In the genomic region with DNA sequence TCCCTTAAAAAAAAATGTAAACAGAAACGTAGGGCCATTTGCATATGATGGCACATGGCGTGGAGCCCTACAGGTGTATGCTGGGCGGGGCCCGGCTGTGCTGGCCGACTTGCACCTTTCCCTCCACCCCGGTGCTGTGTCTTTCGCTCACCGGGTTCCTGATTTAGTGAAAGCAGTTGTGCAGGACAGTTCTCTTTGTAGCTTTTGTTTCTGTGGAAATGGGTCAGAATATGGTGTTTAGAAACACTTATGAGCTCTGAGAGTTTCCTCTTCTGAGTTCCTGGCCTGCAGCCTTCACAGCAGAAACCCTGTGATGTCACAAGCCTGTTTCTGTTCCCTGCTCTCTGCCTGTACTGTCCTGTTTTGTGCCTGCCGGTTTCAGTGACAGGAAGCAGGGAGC, we compare ENCODE assay signal across 11 cellular contexts. TPM values are rescaled to one million over a fixed set of nuclear protein-coding genes. Genes with fewer than 3 reads are reported as not detected.
DNase-seq lines count a peak whose midpoint lies in the region; TF ChIP-seq lines count a peak whose summit lies in the region.
"Had no signal": no experiment of that assay in that cellular context is flagged by ENCODE, and none has a peak within 500 bp of the region (broad histone marks: within the 10 kb centered on the region; RNA-seq: fewer than 3 reads in every experiment).

No MANE protein-coding gene starts in this region.

- TF ChIP-seq RAD21 in liver (IDR thresholded peaks at IDR 0.05) = no peak

- H3K4me3 ChIP-seq in colonic mucosa (no peak overlapping the region), liver (ENCODE audit: low read depth in 1 of 3, low read length in 3 of 3) (no peak overlapping the region), stomach (no peak overlapping the region), testis (no peak overlapping the region)
- H3K4me3 ChIP-seq: ovary had no signal

- H3K27me3 ChIP-seq in colonic mucosa = no peaks in the 10 kb centered on the region
- no peaks in the 10 kb centered on the region for H3K27me3 ChIP-seq in liver (ENCODE audit: control insufficient read depth in 4 of 4, insufficient read depth in 4 of 4, low read length in 3 of 4)
- no peaks in the 10 kb centered on the region for H3K27me3 ChIP-seq in stomach
- H3K27me3 ChIP-seq in testis = no peaks in the 10 kb centered on the region
- H3K27me3 ChIP-seq: ovary had no signal

- TF ChIP-seq EP300 in stomach (IDR thresholded peaks at IDR 0.05) = no peak

- H3K36me3 ChIP-seq in colonic mucosa (no peaks in the 10 kb centered on the region), liver (ENCODE audit: control insufficient read depth in 4 of 4, insufficient read depth in 3 of 4, low read depth in 1 of 4, low read length in 3 of 4) (peaks cover 24 to 66% (median 58%) of the 10 kb centered on the region in 4 donors), stomach (peaks cover 75 to 95% (median 94%) of the 10 kb centered on the region in 4 donors), testis (ENCODE audit: low read depth, missing control alignments) (no peaks in the 10 kb centered on the region)
- H3K36me3 ChIP-seq: ovary had no signal

- no peak for TF ChIP-seq CTCF in colonic mucosa (IDR thresholded peaks at IDR 0.05)
- no peak for TF ChIP-seq CTCF in liver (IDR thresholded peaks at IDR 0.05; ENCODE audit: low read depth, low read length, missing input control)
- TF ChIP-seq CTCF in stomach (IDR thresholded peaks at IDR 0.05) = no peak
- no peak for TF ChIP-seq CTCF in testis (IDR thresholded peaks at IDR 0.05)

- intact Hi-C loops in colonic mucosa (cut with DNase I) (no loop called here), stomach (cut with DNase I; ENCODE audit: low total_unique reads) (no loop called here), testis (cut with DNase I; ENCODE audit: low total_unique reads) (no loop called here)

- DNase-seq in NCI-H2029 treated with DMSO at 0.1 percent for 48 hours (lab: John Stamatoyannopoulos, UW) (peak; percentile 11), colonic mucosa (peak; percentile 34), stomach (peak; percentile 38), NK-92 (lab: John Stamatoyannopoulos, UW; ENCODE audit: unreplicated experiment) (no peak), testis (no peak)
- DNase-seq in stimulated activated CD4-positive, alpha-beta T cell treated with anti-CD3 and anti-CD28 coated beads, Interleukin-4, amount 100 ng/mL, for 24 hours = no peak
- DNase-seq: activated CD8-positive, alpha-beta memory T cell treated with anti-CD3 and anti-CD28 coated beads, Interleukin-2, amount 50 U/mL, for 48 hours; NCI-H345; stimulated activated CD4-positive, alpha-beta T cell treated with anti-CD3 and anti-CD28 coated beads, Interleukin-4, amount 100 ng/mL, for 1 hour had no signal

- H3K9me3 ChIP-seq in colonic mucosa = no peaks in the 10 kb centered on the region
- H3K9me3 ChIP-seq in liver (ENCODE audit: control insufficient read depth in 4 of 4, low read length in 3 of 4) = no peaks in the 10 kb centered on the region
- H3K9me3 ChIP-seq in stomach = no peaks in the 10 kb centered on the region
- no peaks in the 10 kb centered on the region for H3K9me3 ChIP-seq in testis
- H3K9me3 ChIP-seq: ovary had no signal

- H3K27ac ChIP-seq in colonic mucosa = peak overlapping the region; percentile 15
- peak overlapping the region; percentile 17 to 40 for H3K27ac ChIP-seq in liver (ENCODE audit: low read depth in 1 of 2, low read length in 2 of 2)
- peak overlapping the region in 4 of 5 donors; percentile 17 to 74 (median 51) for H3K27ac ChIP-seq in stomach
- H3K27ac ChIP-seq in testis = no peak overlapping the region
- H3K27ac ChIP-seq: ovary had no signal

- TF ChIP-seq POLR2A in stomach (IDR thresholded peaks at IDR 0.05) = no peak
- no peak for TF ChIP-seq POLR2A in testis (IDR thresholded peaks at IDR 0.05)

- H3K4me1 ChIP-seq in colonic mucosa (no peaks in the 10 kb centered on the region), liver (ENCODE audit: control insufficient read depth in 4 of 4, insufficient read depth in 4 of 4, low read length in 3 of 4) (peaks cover 0 to 3% (median 0%) of the 10 kb centered on the region in 4 donors), stomach (peaks cover 0 to 15% (median 7%) of the 10 kb centered on the region in 4 donors), testis (no peaks in the 10 kb centered on the region)

- 65% methylated on average over 9 of the region's 9 CpGs for WGBS in liver
- 43 to 57% (median 55%) methylated on average over 9 of the region's 9 CpGs for WGBS in stomach, 5 donors
- WGBS in testis, 2 donors = 85 to 89% methylated on average over 9 of the region's 9 CpGs

- H3K9ac ChIP-seq in colonic mucosa (ENCODE audit: low read depth in 2 of 2, low read length in 2 of 2) = no peak overlapping the region
- no peak overlapping the region for H3K9ac ChIP-seq in liver (ENCODE audit: low read depth in 1 of 2, low read length in 2 of 2)

TF ChIP-seq in liver, 16 proteins besides CTCF, POLR2A, EP300 and RAD21:
- no peak for TF ChIP-seq JUND (IDR thresholded peaks at IDR 0.05)
- no peak for TF ChIP-seq YY1 (IDR thresholded peaks at IDR 0.05)
- TF ChIP-seq, protein P1, sequence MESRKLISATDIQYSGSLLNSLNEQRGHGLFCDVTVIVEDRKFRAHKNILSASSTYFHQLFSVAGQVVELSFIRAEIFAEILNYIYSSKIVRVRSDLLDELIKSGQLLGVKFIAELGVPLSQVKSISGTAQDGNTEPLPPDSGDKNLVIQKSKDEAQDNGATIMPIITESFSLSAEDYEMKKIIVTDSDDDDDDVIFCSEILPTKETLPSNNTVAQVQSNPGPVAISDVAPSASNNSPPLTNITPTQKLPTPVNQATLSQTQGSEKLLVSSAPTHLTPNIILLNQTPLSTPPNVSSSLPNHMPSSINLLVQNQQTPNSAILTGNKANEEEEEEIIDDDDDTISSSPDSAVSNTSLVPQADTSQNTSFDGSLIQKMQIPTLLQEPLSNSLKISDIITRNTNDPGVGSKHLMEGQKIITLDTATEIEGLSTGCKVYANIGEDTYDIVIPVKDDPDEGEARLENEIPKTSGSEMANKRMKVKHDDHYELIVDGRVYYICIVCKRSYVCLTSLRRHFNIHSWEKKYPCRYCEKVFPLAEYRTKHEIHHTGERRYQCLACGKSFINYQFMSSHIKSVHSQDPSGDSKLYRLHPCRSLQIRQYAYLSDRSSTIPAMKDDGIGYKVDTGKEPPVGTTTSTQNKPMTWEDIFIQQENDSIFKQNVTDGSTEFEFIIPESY (IDR thresholded peaks at IDR 0.05) = no peak
- TF ChIP-seq SP1 (IDR thresholded peaks at IDR 0.05) = no peak

RNA-seq across cellular contexts. Expression of a gene that starts 22.5 kb away (rescaled TPM):
- total RNA-seq in colonic mucosa (1 to 10 TPM in 1 of 2 donors, under 1 TPM in 1; 0.40 to 1.3 TPM), liver (1 to 10 TPM in 1 of 2 donors, under 1 TPM in 1; 0.23 to 1.2 TPM), stomach (1 to 10 TPM in 4 of 5 donors, not detected in 1; 1.7 to 5.8 (median 4.1) TPM), testis (10 to 100 TPM; 10.1 to 10.3 TPM)
- polyA plus RNA-seq in liver (under 1 TPM in 1 of 2 donors, not detected in 1; 0.05 TPM), stomach (1 to 10 TPM in 1 of 3 donors, under 1 TPM in 1, not detected in 1; 0.31 to 1.1 TPM), testis (ENCODE audit: insufficient read depth, low read depth, low replicate concordance) (3.6 TPM)

Comparison
In these comparisons a context has a peak if more than half of its experiments do, and no peak if none do; other contexts are left out.
1. DNase-seq: peak in NCI-H2029 treated with DMSO at 0.1 percent for 48 hours (single experiment), colonic mucosa (single experiment) and stomach (single experiment); none in NK-92 (single experiment), testis (single experiment) and stimulated activated CD4-positive, alpha-beta T cell treated with anti-CD3 and anti-CD28 coated beads, Interleukin-4, amount 100 ng/mL, for 24 hours (single experiment).
2. H3K27ac ChIP-seq: peak in colonic mucosa (single experiment), liver (2 of 2) and stomach (4 of 5); none in testis (0 of 2).